ENCODE assay signal across 26 cellular contexts in genomic region chr11:57819272-57819979, GRCh38. TPM values are rescaled to one million over a fixed set of nuclear protein-coding genes. Genes with fewer than 3 reads are reported as not detected.
DNase-seq lines count a peak whose midpoint lies in the region; ATAC-seq and TF ChIP-seq lines count a peak whose summit lies in the region.
"Had no signal": no experiment of that assay in that cellular context is flagged by ENCODE, and none has a peak within 500 bp of the region (broad histone marks: within the 10 kb centered on the region; RNA-seq: fewer than 3 reads in every experiment).

No MANE protein-coding gene starts in this region.

- no peaks in the 10 kb centered on the region; the same call in 1 of the 2 replicates for H3K9me1 ChIP-seq in IMR-90 (ENCODE audit: insufficient read depth, low read length)

- intact Hi-C loops in IMR-90 (cut with micrococcal nuclease): loop anchor here (5.0 kb wide), 1 partner anchor 468 kb away; no protein-coding TSS in a partner anchor
- intact Hi-C loops in transverse colon (cut with DNase I; ENCODE audit: low total_unique reads): no loop called here

- H2BK20ac ChIP-seq in IMR-90 (ENCODE audit: low read depth, low read length): no peak overlapping the region

- no peak overlapping the region for H3K9ac ChIP-seq in IMR-90 (ENCODE audit: low read depth, low read length)
- H3K9ac ChIP-seq: BLaER1, KMS-11 had no signal

- peaks cover 16% of the 10 kb centered on the region for H3K4me1 Mint-ChIP-seq in progenitor cell of endocrine pancreas (ENCODE audit: low read depth)
- H3K4me1 Mint-ChIP-seq: CD4-positive, CD25-positive, alpha-beta regulatory T cell had no signal

- no peak overlapping the region for H3K4me3 Mint-ChIP-seq in progenitor cell of endocrine pancreas (ENCODE audit: low read depth)
- H3K4me3 Mint-ChIP-seq: CD4-positive, CD25-positive, alpha-beta regulatory T cell had no signal

- H3K27ac ChIP-seq in cardiac muscle cell: peak overlapping the region; percentile 69
- H3K27ac ChIP-seq in right atrium auricular region: no peak overlapping the region
- no peak overlapping the region for H3K27ac ChIP-seq in IMR-90 (ENCODE audit: insufficient read depth, low read length)
- peak overlapping the region; percentile 5 for H3K27ac ChIP-seq in hepatocyte
- H3K27ac ChIP-seq in transverse colon: no peak overlapping the region
- H3K27ac ChIP-seq: BLaER1, KMS-11, SJCRH30 had no signal

- H3K18ac ChIP-seq in IMR-90 (ENCODE audit: low read depth, low read length): no peak overlapping the region

- TF ChIP-seq CTCF in cardiac muscle cell (IDR thresholded peaks at IDR 0.05; ENCODE audit: low read depth, low read length) (no peak), right atrium auricular region (IDR thresholded peaks at IDR 0.05) (no peak), IMR-90 (conservative IDR thresholded peaks at IDR 0.05; ENCODE audit: low read depth, low read length) (no peak), hepatocyte (IDR thresholded peaks at IDR 0.05; ENCODE audit: poor library complexity) (no peak), progenitor cell of endocrine pancreas (IDR thresholded peaks at IDR 0.05; ENCODE audit: unreplicated experiment) (no peak), transverse colon (IDR thresholded peaks at IDR 0.05) (no peak)

- H3K4me3 ChIP-seq in cardiac muscle cell: no peak overlapping the region
- H3K4me3 ChIP-seq in right atrium auricular region: no peak overlapping the region
- H3K4me3 ChIP-seq in IMR-90 (ENCODE audit: insufficient read depth, low read depth, low read length): no peak overlapping the region
- H3K4me3 ChIP-seq in hepatocyte: no peak overlapping the region
- H3K4me3 ChIP-seq in transverse colon: no peak overlapping the region
- H3K4me3 ChIP-seq: BLaER1, GM12878, HAP-1, SJCRH30 had no signal

- H2BK5ac ChIP-seq in IMR-90 (ENCODE audit: low read depth, low read length, poor library complexity, severe bottlenecking): peak overlapping the region; percentile 20

- no peak overlapping the region for H3K14ac ChIP-seq in IMR-90 (replicated peaks; ENCODE audit: low read depth, low read length)

- POLR2A ChIA-PET in IMR-90 (lab: Charles Lee; ENCODE audit: unreplicated experiment): no interaction called here

- TF ChIP-seq EP300 in transverse colon (IDR thresholded peaks at IDR 0.05; ENCODE audit: low read depth): no peak

- H3K9me3 ChIP-seq in cardiac muscle cell (ENCODE audit: low read depth) (no peaks in the 10 kb centered on the region), right atrium auricular region (no peaks in the 10 kb centered on the region), IMR-90 (ENCODE audit: control insufficient read depth, insufficient read depth, low read length) (no peaks in the 10 kb centered on the region), hepatocyte (ENCODE audit: low read depth) (no peaks in the 10 kb centered on the region), transverse colon (no peaks in the 10 kb centered on the region)
- H3K9me3 ChIP-seq: BLaER1, HAP-1, SJCRH30 had no signal

- H3K27me3 ChIP-seq in cardiac muscle cell (no peaks in the 10 kb centered on the region), right atrium auricular region (no peaks in the 10 kb centered on the region), IMR-90 (ENCODE audit: control insufficient read depth, insufficient read depth, low read length) (no peaks in the 10 kb centered on the region), hepatocyte (no peaks in the 10 kb centered on the region), transverse colon (no peaks in the 10 kb centered on the region)
- H3K27me3 ChIP-seq: BLaER1, SJCRH30 had no signal

- ATAC-seq in IMR-90 (ENCODE audit: low read depth): peak; percentile 55
- ATAC-seq: GM12878, Panc1, SK-N-SH treated with all-trans-retinoic acid at 6 μM for 48 hours had no signal

- TF ChIP-seq POLR2A in IMR-90 (IDR thresholded peaks at IDR 0.05; ENCODE audit: low read depth, low read length): no peak
- TF ChIP-seq POLR2A in transverse colon (IDR thresholded peaks at IDR 0.05): no peak

- H3K4me2 ChIP-seq in IMR-90 (ENCODE audit: low read depth, low read length): no peak overlapping the region
- no peak overlapping the region for H3K4me2 ChIP-seq in hepatocyte
- H3K4me2 ChIP-seq: BLaER1, KMS-11 had no signal

- no peaks in the 10 kb centered on the region for H3K9me3 Mint-ChIP-seq in progenitor cell of endocrine pancreas (ENCODE audit: low read depth)

- H2AFZ ChIP-seq in IMR-90 (replicated peaks; ENCODE audit: low read length, poor library complexity): no peak overlapping the region
- no peak overlapping the region for H2AFZ ChIP-seq in hepatocyte

- H3K4me1 ChIP-seq in cardiac muscle cell (ENCODE audit: low read depth): no peaks in the 10 kb centered on the region
- H3K4me1 ChIP-seq in right atrium auricular region: no peaks in the 10 kb centered on the region
- H3K4me1 ChIP-seq in IMR-90 (ENCODE audit: control insufficient read depth, insufficient read depth, low read length): peaks cover 2% of the 10 kb centered on the region; the same call in 1 of the 2 replicates
- H3K4me1 ChIP-seq in hepatocyte (ENCODE audit: insufficient read depth): peaks cover 15% of the 10 kb centered on the region
- no peaks in the 10 kb centered on the region for H3K4me1 ChIP-seq in transverse colon
- H3K4me1 ChIP-seq: BLaER1, HAP-1 had no signal

- peaks cover 39% of the 10 kb centered on the region for H3K36me3 ChIP-seq in cardiac muscle cell
- H3K36me3 ChIP-seq in right atrium auricular region: peaks cover 36% of the 10 kb centered on the region
- peaks cover 33% of the 10 kb centered on the region for H3K36me3 ChIP-seq in IMR-90 (ENCODE audit: control insufficient read depth, insufficient read depth, low read length)
- peaks cover 12% of the 10 kb centered on the region for H3K36me3 ChIP-seq in hepatocyte (replicated peaks; ENCODE audit: insufficient read depth, low read depth)
- peaks cover 0 to 43% (median 18%) of the 10 kb centered on the region in 4 donors for H3K36me3 ChIP-seq in transverse colon

- WGBS in IMR-90 (ENCODE audit: extremely low coverage in 2 of 2, insufficient read length in 1 of 2), 2 experiments: no CpG with 5 or more reads among the region's 7 CpGs
- WGBS in hepatocyte (ENCODE audit: low lambda C conversion rate, missing lambda C conversion rate): 84% methylated on average over 7 of the region's 7 CpGs
- 61 to 79% methylated on average over 3 to 7 of the region's 7 CpGs for WGBS in transverse colon (ENCODE audit: low coverage in 1 of 2), 2 donors

- no peak overlapping the region for H4K8ac ChIP-seq in IMR-90 (ENCODE audit: low read depth in 2 of 2, low read length in 2 of 2)

- no peak for TF ChIP-seq RAD21 in IMR-90 (IDR thresholded peaks at IDR 0.05; ENCODE audit: low read length)

- BruUV-seq in IMR-90 (replicated peaks; lab: Mats Ljungman, UMichigan): no TSS peak

- peaks cover 4 to 9% of the 10 kb centered on the region in 2 experiments; a peak in 1 of 4 replicates for H3K79me1 ChIP-seq in IMR-90 (ENCODE audit: low read depth in 1 of 2, low read length in 2 of 2)

- H3K27ac Mint-ChIP-seq in progenitor cell of endocrine pancreas: peak overlapping the region; percentile 64

- DNase-seq in cardiac muscle cell (ENCODE audit: low read depth in 1 of 2, low spot score in 1 of 2) (no peak), right atrium auricular region (ENCODE audit: low spot score) (no peak), IMR-90 (no peak), hepatocyte (ENCODE audit: low spot score) (no peak), progenitor cell of endocrine pancreas (ENCODE audit: low spot score, unreplicated experiment) (no peak), SW480 (ENCODE audit: low spot score) (no peak), transverse colon (no peak)
- DNase-seq: CD4-positive, CD25-positive, alpha-beta regulatory T cell; DMS79; EL; GDM1; GOT3; NCI-H1048; NCI-H1417; NCI-H1694; NCI-H2029 treated with DMSO at 0.1 percent for 48 hours; NCI-H2227 treated with DMSO at 0.1 percent for 48 hours; NCI-H510A; NCI-H69; SJCRH30 had no signal

- H2AK5ac ChIP-seq in IMR-90 (ENCODE audit: low read depth, low read length): no peak overlapping the region

- H3K9me2 ChIP-seq in hepatocyte (replicated peaks; ENCODE audit: insufficient read depth): no peaks in the 10 kb centered on the region

- no peak overlapping the region for H2AK9ac ChIP-seq in IMR-90 (replicated peaks; ENCODE audit: low read depth, low read length, poor library complexity)

- H4K5ac ChIP-seq in IMR-90 (ENCODE audit: low read depth, low read length): no peak overlapping the region

- no peaks in the 10 kb centered on the region for H3K27me3 Mint-ChIP-seq in progenitor cell of endocrine pancreas

- H3K36me3 Mint-ChIP-seq in progenitor cell of endocrine pancreas (ENCODE audit: insufficient read depth): peaks cover 38% of the 10 kb centered on the region

- H4K91ac ChIP-seq in IMR-90 (ENCODE audit: insufficient read depth, low read depth, low read length): no peak overlapping the region

- dilution Hi-C loops in IMR-90 (cut with HindIII; ENCODE audit: low sequenced_read_pairs, unreplicated experiment): no loop called here

- no peak overlapping the region for H3K4ac ChIP-seq in IMR-90 (ENCODE audit: low read depth, low read length)

- no peak overlapping the region for H3K56ac ChIP-seq in IMR-90 (ENCODE audit: extremely low read depth, insufficient read depth, low read length)

- H4K20me1 ChIP-seq in IMR-90 (ENCODE audit: insufficient read depth, low read length) (no peaks in the 10 kb centered on the region), hepatocyte (ENCODE audit: insufficient read depth, poor library complexity, severe bottlenecking) (no peaks in the 10 kb centered on the region)
- H4K20me1 ChIP-seq: BLaER1 had no signal

- H3K79me2 ChIP-seq in hepatocyte: no peaks in the 10 kb centered on the region

- no peak overlapping the region for H2BK120ac ChIP-seq in IMR-90 (ENCODE audit: low read depth, low read length)

- in situ Hi-C loops in IMR-90 (cut with MboI; ENCODE audit: low sequenced_read_pairs) (loop anchor here (10.0 kb wide), 1 partner anchor 695 kb away; no protein-coding TSS in a partner anchor), transverse colon (cut with MboI; ENCODE audit: low pct_ligation_motif_present in 1 of 4, low pct_unique_long_range_greater_than_20kb in 1 of 4, low sequenced_read_pairs in 3 of 4) (loop anchor here in 2 of 4 donors (25.0 kb wide), 4 partner anchors 132 to 693 kb away; partner anchors contain the start of genes OR5B21 (in 2 of the 2) and UBE2L6 (in 1 of the 2))

- CTCF ChIA-PET in IMR-90 (lab: Yijun Ruan, JAX): interaction anchor here (0.5 kb wide), 1 partner anchor 757 kb away, joined by 5 read pairs; no protein-coding TSS in a partner anchor

- no peak overlapping the region for H3K23ac ChIP-seq in IMR-90 (ENCODE audit: low read depth, low read length)

- no peak overlapping the region for H2BK15ac ChIP-seq in IMR-90 (ENCODE audit: low read depth, low read length)

RNA-seq across cellular contexts. Expression of gene CTNND1, which starts 57.8 kb away (rescaled TPM):
- 125 and 153 TPM in 2 replicates for total RNA-seq in cardiac muscle cell
- 95.4 and 125 TPM in 2 replicates for polyA plus RNA-seq in cardiac muscle cell
- 10 to 100 TPM; 58.2 to 63.2 TPM for total RNA-seq in right atrium auricular region
- total RNA-seq in IMR-90 (2012; rRNA removed): 193 and 229 TPM in 2 replicates
- 80.5 and 88.5 TPM in 2 replicates for polyA plus RNA-seq in IMR-90 (2012; rRNA removed)
- 42.5 and 47.0 TPM in 2 replicates for polyA plus RNA-seq in IMR-90 (2012; cell fraction: cytosol; rRNA removed)
- 75.5 and 127 TPM in 2 replicates for polyA plus RNA-seq in IMR-90 (2012; cell fraction: nucleus; rRNA removed; ENCODE audit: low replicate concordance)
- total RNA-seq in hepatocyte: 124 and 130 TPM in 2 replicates
- polyA plus RNA-seq in hepatocyte: 59.4 and 65.0 TPM in 2 replicates
- 346 and 367 TPM in 2 replicates for total RNA-seq in progenitor cell of endocrine pancreas
- 100 to 1,000 TPM; 165 to 415 (median 374) TPM for total RNA-seq in transverse colon

Comparison
In these comparisons a context has a peak if more than half of its experiments do, and no peak if none do; other contexts are left out.
1. H3K27ac ChIP-seq: peak in cardiac muscle cell (single experiment) and hepatocyte (single experiment); none in right atrium auricular region (0 of 2), IMR-90 (single experiment) and transverse colon (0 of 4).